In the genomic region with DNA sequence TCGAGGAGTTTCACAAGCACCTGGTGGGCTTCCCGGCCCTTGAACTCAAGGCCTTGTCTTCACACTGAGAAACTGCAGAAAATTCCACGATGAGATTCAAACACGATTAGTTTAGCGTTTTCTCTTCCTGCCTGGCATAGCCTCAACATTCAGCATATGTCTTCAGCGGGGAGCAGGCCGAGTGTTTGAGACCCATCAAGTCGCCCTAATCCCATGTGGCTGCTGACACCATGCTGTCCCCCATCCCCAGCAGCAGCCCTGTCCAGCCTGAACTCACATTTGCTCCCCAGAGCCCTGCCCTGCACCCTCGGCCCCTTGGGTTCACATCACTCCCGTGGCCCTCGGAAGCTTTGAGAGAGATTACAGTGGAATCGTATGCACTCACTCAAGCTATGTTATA, we compare ENCODE assay signal across 19 cellular contexts. TPM values are rescaled to one million over a fixed set of nuclear protein-coding genes. Genes with fewer than 3 reads are reported as not detected.
A peak's percentile ranks its signal among the peaks of the same experiment; 100 is the strongest.
DNase-seq lines count a peak whose midpoint lies in the region; ATAC-seq and TF ChIP-seq lines count a peak whose summit lies in the region.
"Had no signal": no experiment of that assay in that cellular context is flagged by ENCODE, and none has a peak within 500 bp of the region (broad histone marks: within the 10 kb centered on the region; RNA-seq: fewer than 3 reads in every experiment).

No MANE protein-coding gene starts in this region.

- no peak overlapping the region for H2AFZ ChIP-seq in neuronal stem cell (ENCODE audit: low read length)

- no peak overlapping the region for H2BK5ac ChIP-seq in neuronal stem cell (ENCODE audit: low read length)

- H3K79me1 ChIP-seq in neuronal stem cell (ENCODE audit: low read depth, low read length), result no peaks in the 10 kb centered on the region

- DNase-seq in GM10248 (ENCODE audit: extremely low spot score) (peak; percentile 3), esophagus muscularis mucosa (ENCODE audit: extremely low spot score) (peak; percentile 90), neuronal stem cell (ENCODE audit: low spot score) (no peak), spleen (peak; percentile 32), NCI-H1417 treated with DMSO at 0.1 percent for 48 hours (lab: John Stamatoyannopoulos, UW) (no peak)
- DNase-seq in stimulated activated CD4-positive, alpha-beta T cell treated with anti-CD3 and anti-CD28 coated beads, Interleukin-2, amount 100 ng/mL, for 48 hours, result no peak
- DNase-seq: AML-193; Caco-2; Calu3; CD4-positive, alpha-beta T cell; CD8-positive, alpha-beta T cell; DMS79 treated with DMSO at 0.1 percent for 48 hours; GF-D8 had no signal

- WGBS in esophagus muscularis mucosa, result 90% methylated on average over 8 of the region's 12 CpGs
- WGBS in neuronal stem cell (ENCODE audit: extremely low coverage in 2 of 2, insufficient read length in 2 of 2, insufficient replicate concordance in 1 of 2), 2 donors, result no CpG with 5 or more reads among the region's 12 CpGs
- WGBS in spleen, 5 donors, result 89 to 95% (median 93%) methylated on average over 12 of the region's 12 CpGs

- TF ChIP-seq EP300 in esophagus muscularis mucosa (IDR thresholded peaks at IDR 0.05), result no peak

- CTCF ChIA-PET in GM10248 (lab: Yijun Ruan, JAX), result interaction anchor here (1.9 kb wide), 1 partner anchor 10 kb away, joined by 10 read pairs; no protein-coding TSS in a partner anchor

- no peak for ATAC-seq in GM19395 (IDR thresholded peaks at IDR 0.05; ENCODE audit: unreplicated experiment)
- ATAC-seq: A549; CD8-positive, alpha-beta T cell; GM12878 had no signal

- H3K4me1 ChIP-seq in esophagus muscularis mucosa (no peaks in the 10 kb centered on the region), neuronal stem cell (ENCODE audit: control insufficient read depth in 2 of 2, insufficient read depth in 1 of 2, low read depth in 1 of 2, low read length in 2 of 2) (peaks cover 2 to 3% of the 10 kb centered on the region in 2 donors), spleen (peaks cover 0 to 4% (median 0%) of the 10 kb centered on the region in 6 donors)

- POLR2A ChIA-PET in GM10248 (lab: Yijun Ruan, JAX), result no interaction called here

- TF ChIP-seq CTCF in GM10248 (IDR thresholded peaks at IDR 0.05; ENCODE audit: control extremely low read depth, extremely low read depth, low read depth, missing control alignments), result no peak
- TF ChIP-seq CTCF in esophagus muscularis mucosa (IDR thresholded peaks at IDR 0.05), result no peak
- TF ChIP-seq CTCF in spleen (IDR thresholded peaks at IDR 0.05 in 8 of 11, conservative IDR thresholded peaks at IDR 0.05 in 3 of 11), result no peak

- H2BK15ac ChIP-seq in neuronal stem cell (ENCODE audit: low read length), result no peak overlapping the region

- no peak overlapping the region for H3K4me2 ChIP-seq in neuronal stem cell (ENCODE audit: insufficient read depth, low read length, poor library complexity, severe bottlenecking)
- H3K4me2 ChIP-seq: BLaER1 treated with 17β-estradiol and CSF1 and Interleukin-3, amounts not matched to agents 10 nM and 100 nM had no signal

- no peak overlapping the region for H3K4me3 ChIP-seq in esophagus muscularis mucosa
- H3K4me3 ChIP-seq in neuronal stem cell (ENCODE audit: low read length in 2 of 2), result peak overlapping the region in 1 of 2 donors; percentile 10
- H3K4me3 ChIP-seq in spleen, result no peak overlapping the region
- H3K4me3 ChIP-seq: A549; BLaER1 treated with 17β-estradiol and CSF1 and Interleukin-3, amounts not matched to agents 10 nM and 100 nM; GM12878 had no signal

- no peak overlapping the region for H4K91ac ChIP-seq in neuronal stem cell (ENCODE audit: low read depth, low read length, poor library complexity)

- H3K4ac ChIP-seq in neuronal stem cell (ENCODE audit: low read length), result no peak overlapping the region

- intact Hi-C loops in esophagus muscularis mucosa (cut with DNase I) (no loop called here), spleen (cut with DNase I; ENCODE audit: low total_unique reads) (no loop called here)

- H3K9me3 ChIP-seq in esophagus muscularis mucosa (no peaks in the 10 kb centered on the region), neuronal stem cell (replicated peaks in 1 of 2; ENCODE audit: control insufficient read depth in 2 of 2, insufficient read depth in 1 of 2, low read depth in 1 of 2, low read length in 2 of 2) (peaks cover 0 to 2% of the 10 kb centered on the region in 2 donors), spleen (no peaks in the 10 kb centered on the region)
- H3K9me3 ChIP-seq: A549; BLaER1 treated with 17β-estradiol and CSF1 and Interleukin-3, amounts not matched to agents 10 nM and 100 nM; Caco-2 had no signal

- H2AK5ac ChIP-seq in neuronal stem cell (ENCODE audit: low read depth, low read length), result no peak overlapping the region

- no peak for TF ChIP-seq POLR2A in esophagus muscularis mucosa (IDR thresholded peaks at IDR 0.05; ENCODE audit: low read depth)
- no peak for TF ChIP-seq POLR2A in spleen (IDR thresholded peaks at IDR 0.05)

- no peak overlapping the region for H3K18ac ChIP-seq in neuronal stem cell (ENCODE audit: low read length)

- H3K9ac ChIP-seq in neuronal stem cell (ENCODE audit: low read depth, low read length, poor library complexity), result no peak overlapping the region
- H3K9ac ChIP-seq: BLaER1 treated with 17β-estradiol and CSF1 and Interleukin-3, amounts not matched to agents 10 nM and 100 nM had no signal

- no peak overlapping the region for H2BK12ac ChIP-seq in neuronal stem cell (ENCODE audit: low read length)

- H3K36me3 ChIP-seq in esophagus muscularis mucosa (no peaks in the 10 kb centered on the region), neuronal stem cell (replicated peaks in 1 of 2; ENCODE audit: control insufficient read depth in 2 of 2, insufficient read depth in 2 of 2, low read length in 2 of 2) (no peaks in the 10 kb centered on the region), spleen (no peaks in the 10 kb centered on the region)
- H3K36me3 ChIP-seq: BLaER1 treated with 17β-estradiol and CSF1 and Interleukin-3, amounts not matched to agents 10 nM and 100 nM had no signal

- H3K27me3 ChIP-seq in esophagus muscularis mucosa, result peaks cover 0 to 25% (median 0%) of the 10 kb centered on the region in 4 donors
- no peaks in the 10 kb centered on the region for H3K27me3 ChIP-seq in neuronal stem cell (ENCODE audit: control insufficient read depth in 3 of 3, insufficient read depth in 3 of 3, low read depth in 1 of 3, low read length in 3 of 3)
- H3K27me3 ChIP-seq in spleen (replicated peaks in 1 of 7), result peaks cover 0 to 3% (median 0%) of the 10 kb centered on the region in 7 donors
- H3K27me3 ChIP-seq: BLaER1 treated with 17β-estradiol and CSF1 and Interleukin-3, amounts not matched to agents 10 nM and 100 nM had no signal

- H4K8ac ChIP-seq in neuronal stem cell (ENCODE audit: low read depth, low read length), result no peak overlapping the region

- H3K14ac ChIP-seq in neuronal stem cell (ENCODE audit: low read length), result no peak overlapping the region

- peak overlapping the region; percentile 39 for H3K23ac ChIP-seq in neuronal stem cell (ENCODE audit: low read depth, low read length, poor library complexity)

- no peak overlapping the region for H2BK120ac ChIP-seq in neuronal stem cell (ENCODE audit: low read depth, low read length)

- H3K27ac ChIP-seq in esophagus muscularis mucosa (replicated peaks in 1 of 4) (no peak overlapping the region), neuronal stem cell (replicated peaks; ENCODE audit: low read length) (no peak overlapping the region), spleen (no peak overlapping the region)
- H3K27ac ChIP-seq: 22Rv1; A549; BLaER1 treated with 17β-estradiol and CSF1 and Interleukin-3, amounts not matched to agents 10 nM and 100 nM; C4-2B had no signal

RNA-seq across cellular contexts. Expression of a gene that starts 35.3 kb away (rescaled TPM):
- 10 to 100 TPM; 27.0 to 34.5 (median 32.6) TPM for total RNA-seq in esophagus muscularis mucosa
- 39.8 TPM for polyA plus RNA-seq in neuronal stem cell (2013, experiment 1 of 2)
- 40.0 TPM for polyA plus RNA-seq in neuronal stem cell (2013, experiment 2 of 2)
- total RNA-seq in spleen, result 100 to 1,000 TPM in 3 of 7 donors, 10 to 100 TPM in 4; 68.1 to 109 (median 93.2) TPM
- 10 to 100 TPM in 2 of 3 donors, 1 to 10 TPM in 1; 9.7 to 23.8 (median 10.2) TPM for polyA plus RNA-seq in spleen

Comparison
In these comparisons a context has a peak if more than half of its experiments do, and no peak if none do; other contexts are left out.
1. DNase-seq: peak in GM10248 (single experiment), esophagus muscularis mucosa (single experiment) and spleen (single experiment); none in neuronal stem cell (single experiment), NCI-H1417 treated with DMSO at 0.1 percent for 48 hours (single experiment) and stimulated activated CD4-positive, alpha-beta T cell treated with anti-CD3 and anti-CD28 coated beads, Interleukin-2, amount 100 ng/mL, for 48 hours (0 of 2).